Comparison of ENCODE assay signal across 11 cellular contexts in the genomic region with DNA sequence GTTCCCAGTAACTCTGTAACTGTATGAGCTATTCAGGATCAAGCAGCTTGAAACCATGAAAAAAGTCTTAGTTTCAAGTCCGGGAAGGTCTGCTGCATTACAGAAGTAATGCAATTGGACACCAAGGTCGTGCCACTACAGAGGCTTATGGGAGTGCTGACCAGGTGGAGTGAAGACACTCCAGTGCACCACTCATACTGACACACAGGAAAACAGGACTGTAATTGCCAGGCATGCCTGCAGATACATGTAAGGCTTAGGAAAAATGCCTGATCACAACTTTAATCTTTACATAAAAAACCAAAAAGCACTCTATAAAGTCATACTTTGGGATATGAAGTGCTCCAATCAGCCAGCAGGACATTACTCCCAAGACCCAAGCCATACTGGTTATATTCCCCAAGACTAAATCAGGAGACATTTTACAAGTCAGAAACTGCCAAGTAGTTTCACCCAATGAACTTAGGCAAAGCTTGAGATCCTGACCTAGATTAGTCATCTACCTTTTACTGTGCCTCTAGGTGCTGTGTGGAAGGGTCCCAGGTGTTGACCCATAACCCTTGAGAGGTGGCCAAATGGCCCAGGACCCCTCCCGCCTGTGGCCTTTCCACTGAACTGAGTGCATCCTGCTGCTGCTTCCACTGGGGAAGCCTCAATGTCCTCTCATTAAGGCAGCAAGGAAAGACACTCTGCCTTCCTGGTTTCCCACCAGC. TPM values are rescaled to one million over a fixed set of nuclear protein-coding genes. Genes with fewer than 3 reads are reported as not detected.
DNase-seq lines count a peak whose midpoint lies in the region; ATAC-seq, FAIRE-seq and TF ChIP-seq lines count a peak whose summit lies in the region.
"Had no signal": no experiment of that assay in that cellular context is flagged by ENCODE, and none has a peak within 500 bp of the region (broad histone marks: within the 10 kb centered on the region; RNA-seq: fewer than 3 reads in every experiment).

No MANE protein-coding gene starts in this region.

- DNase-seq in H54 (ENCODE audit: insufficient read length, low spot score) (no peak), RWPE2 (ENCODE audit: low spot score) (no peak), right atrium auricular region (ENCODE audit: low spot score) (no peak), retina (peak; percentile 32), posterior vena cava (ENCODE audit: low spot score) (no peak), ACHN (no peak)
- DNase-seq: effector memory CD8-positive, alpha-beta T cell; glutamatergic neuron; mesenchymal stem cell; NCI-H446 treated with DMSO at 0.1 percent for 48 hours had no signal

- H3K9me3 ChIP-seq in RWPE2 (ENCODE audit: severe bottlenecking) (no peaks in the 10 kb centered on the region), right atrium auricular region (no peaks in the 10 kb centered on the region)

- H3K36me3 ChIP-seq in RWPE2 (ENCODE audit: low read depth) (no peaks in the 10 kb centered on the region; the same call in 1 of the 2 replicates), right atrium auricular region (peaks cover under 1% of the 10 kb centered on the region)

- TF ChIP-seq POLR2A in H54 (IDR thresholded peaks at IDR 0.05; ENCODE audit: low read depth, low read length): no peak

- no peak overlapping the region for H3K4me3 ChIP-seq in RWPE2 (ENCODE audit: severe bottlenecking)
- no peak overlapping the region for H3K4me3 ChIP-seq in right atrium auricular region

- H3K27ac ChIP-seq in RWPE2 (ENCODE audit: poor library complexity, severe bottlenecking) (no peak overlapping the region), right atrium auricular region (peak overlapping the region; percentile 36 to 45)

- in situ Hi-C loops in ACHN (cut with HindIII; ENCODE audit: low pct_ligation_motif_present, low pct_unique_long_range_greater_than_20kb, low sequenced_read_pairs): no loop called here

- H3K4me1 ChIP-seq in RWPE2 (ENCODE audit: insufficient read depth, poor library complexity, severe bottlenecking) (no peaks in the 10 kb centered on the region), right atrium auricular region (peaks cover 0 to 11% of the 10 kb centered on the region in 2 donors)

- TF ChIP-seq CTCF in RWPE2 (IDR thresholded peaks at IDR 0.05; ENCODE audit: poor library complexity, severe bottlenecking) (no peak), right atrium auricular region (IDR thresholded peaks at IDR 0.05) (no peak)

- peak; percentile 94 for FAIRE-seq in H54 (lab: Jason Lieb, UNC)

- H3K27me3 ChIP-seq in RWPE2 (ENCODE audit: insufficient read depth, poor library complexity, severe bottlenecking) (no peaks in the 10 kb centered on the region), right atrium auricular region (no peaks in the 10 kb centered on the region)

- ATAC-seq in RWPE2 (ENCODE audit: low read depth) (peak; percentile 54), GM18870 (IDR thresholded peaks at IDR 0.05; ENCODE audit: unreplicated experiment) (no peak)
- ATAC-seq: effector memory CD8-positive, alpha-beta T cell had no signal

- intact Hi-C loops in posterior vena cava (cut with DNase I): no loop called here

RNA-seq across cellular contexts. Expression of gene ANKRD10, which starts 27.5 kb away (rescaled TPM):
- total RNA-seq in right atrium auricular region: 10 to 100 TPM; 46.2 to 47.5 TPM
- total RNA-seq in posterior vena cava: 100 to 1,000 TPM; 114 to 138 TPM
